In the genomic region with DNA sequence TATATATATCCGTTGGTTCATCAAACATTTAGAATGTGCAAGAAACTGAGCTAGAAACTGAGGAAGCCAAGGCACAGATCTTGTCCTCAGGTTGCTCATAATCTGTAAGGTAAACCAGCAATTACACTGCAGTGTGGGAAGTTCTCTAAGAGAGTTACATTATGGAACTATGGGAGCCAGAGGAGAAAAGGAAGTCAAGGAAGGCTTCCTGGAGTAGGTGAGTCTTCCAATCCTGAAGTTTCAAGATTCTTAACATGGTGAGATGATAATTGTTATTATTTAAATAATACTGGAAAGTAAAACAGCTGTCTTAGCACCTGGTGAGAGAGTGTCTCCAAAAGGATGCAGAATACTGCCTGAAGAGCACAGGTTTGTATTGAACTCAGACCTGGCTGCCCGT, we compare ENCODE assay signal across 1 cellular context.
TF ChIP-seq lines count a peak whose summit lies in the region.

No MANE protein-coding gene starts in this region.

TF ChIP-seq in K562, 482 proteins besides CTCF, POLR2A, EP300 and RAD21 (continued from another document):
- TF ChIP-seq RBM25 (IDR thresholded peaks at IDR 0.05; ENCODE audit: low read depth, low read length, severe bottlenecking): peak; percentile 36
